28 cellular contexts compared by ENCODE assay signal in the genomic region with DNA sequence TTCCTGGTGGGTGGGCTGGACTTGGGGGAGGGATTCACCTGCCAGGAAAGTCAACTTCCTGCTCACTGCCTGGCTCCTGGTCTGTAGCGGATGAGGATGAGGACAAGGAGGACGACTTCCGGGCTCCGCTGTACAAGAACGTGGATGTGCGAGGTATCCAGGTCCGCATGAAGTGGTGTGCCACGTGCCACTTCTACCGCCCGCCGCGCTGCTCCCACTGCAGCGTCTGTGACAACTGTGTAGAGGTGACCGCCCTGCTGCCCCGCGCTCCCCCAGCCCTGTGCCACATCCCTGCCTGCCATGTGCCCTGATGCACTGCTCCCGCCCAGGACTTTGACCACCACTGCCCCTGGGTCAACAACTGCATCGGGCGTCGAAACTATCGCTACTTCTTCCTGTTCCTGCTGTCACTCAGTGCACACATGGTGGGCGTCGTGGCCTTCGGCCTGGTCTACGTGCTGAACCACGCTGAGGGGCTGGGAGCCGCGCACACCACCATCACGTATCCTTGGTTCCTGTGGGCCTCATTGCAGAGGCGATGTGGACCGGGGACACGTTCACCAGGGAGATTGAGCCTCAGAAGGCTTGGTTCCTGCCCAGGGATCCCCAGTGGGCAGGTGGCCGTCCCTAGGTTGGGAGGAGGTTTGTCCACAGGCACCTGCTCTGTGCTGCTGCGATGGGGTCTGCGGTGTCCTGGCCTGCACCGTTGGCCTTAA. TPM values are rescaled to one million over a fixed set of nuclear protein-coding genes. Genes with fewer than 3 reads are reported as not detected.
"Had no signal": no experiment of that assay in that cellular context is flagged by ENCODE, and none has a peak within 500 bp of the region (broad histone marks: within the 10 kb centered on the region; RNA-seq: fewer than 3 reads in every experiment).

No MANE protein-coding gene starts in this region.

- H3K9me3 ChIP-seq: mucosa of descending colon, spleen, thyroid gland had no signal

- H3K27ac ChIP-seq: spleen, thyroid gland, VCaP had no signal

- DNase-seq: activated CD4-positive, alpha-beta T cell treated with anti-CD3 and anti-CD28 coated beads, Interleukin-2, amount 10 ng/mL, durations not matched to agents 7 days and 5 days; activated CD4-positive, CD25-positive, alpha-beta regulatory T cell treated with anti-CD3 and anti-CD28 coated beads, Interleukin-2, amount 50 U/mL, for 72 hours; activated CD8-positive, alpha-beta memory T cell treated with anti-CD3 and anti-CD28 coated beads, Interleukin-2, amount 10 ng/mL, durations not matched to agents 7 days and 5 days; activated CD8-positive, alpha-beta T cell treated with anti-CD3 and anti-CD28 coated beads for 36 hours; activated gamma-delta T cell; activated naive CD4-positive, alpha-beta T cell treated with anti-CD3 and anti-CD28 coated beads, Interleukin-2, amount 50 U/mL, for 16 hours; activated naive CD8-positive, alpha-beta T cell treated with anti-CD3 and anti-CD28 coated beads, Interleukin-2, amount 50 U/mL, for 24 hours; activated T-cell treated with anti-CD3 and anti-CD28 coated beads for 4 hours; anterior cingulate cortex; caudate nucleus; effector CD8-positive, alpha-beta T cell; hypothalamus; mesendoderm; mucosa of descending colon; nephron progenitor cell; posterior cingulate gyrus; spleen; stimulated activated CD4-positive, alpha-beta T cell treated with anti-CD3 and anti-CD28 coated beads, Interleukin-4, amount 100 ng/mL, for 1 hour; stimulated activated naive CD4-positive, alpha-beta T cell treated with Interleukin-2 at 50 U/mL for 16 hours; substantia nigra; T-cell; thyroid gland had no signal

- ATAC-seq: activated CD8-positive, alpha-beta memory T cell treated with anti-CD3 and anti-CD28 coated beads, Interleukin-2, amount 10 ng/mL, durations not matched to agents 7 days and 5 days; activated CD8-positive, alpha-beta T cell treated with anti-CD3 and anti-CD28 coated beads for 36 hours; activated naive CD8-positive, alpha-beta T cell treated with anti-CD3 and anti-CD28 coated beads, Interleukin-2, amount 50 U/mL, for 24 hours; esophagus mucosa; mucosa of descending colon; T-cell had no signal

- H3K4me3 ChIP-seq: mucosa of descending colon, spleen, thyroid gland had no signal

- H3K9me3 Mint-ChIP-seq: activated CD4-positive, alpha-beta T cell treated with anti-CD3 and anti-CD28 coated beads, Interleukin-2, amount 10 ng/mL, durations not matched to agents 7 days and 5 days; activated CD8-positive, alpha-beta T cell treated with anti-CD3 and anti-CD28 coated beads for 36 hours; activated naive CD8-positive, alpha-beta T cell treated with anti-CD3 and anti-CD28 coated beads, Interleukin-2, amount 50 U/mL, for 24 hours; brain; dendritic cell treated with granulocyte-macrophage colony-stimulating factor and Interleukin-4, amounts not matched to agents 40 ng/mL and 50 ng/mL, for 4 days; nephron progenitor cell; T-cell; T-helper 2 cell treated with Interferon-gamma antibody and Interleukin-4, amounts not matched to agents 5 μg/mL and 100 μg/mL, for 36 hours had no signal

- H3K27me3 ChIP-seq: spleen, thyroid gland had no signal

- H3K36me3 Mint-ChIP-seq: activated CD8-positive, alpha-beta memory T cell treated with anti-CD3 and anti-CD28 coated beads, Interleukin-2, amount 10 ng/mL, durations not matched to agents 7 days and 5 days had no signal

- FAIRE-seq: frontal cortex had no signal

- H3K4me3 Mint-ChIP-seq: activated CD4-positive, alpha-beta T cell treated with anti-CD3 and anti-CD28 coated beads, Interleukin-2, amount 10 ng/mL, durations not matched to agents 7 days and 5 days; activated CD8-positive, alpha-beta memory T cell treated with anti-CD3 and anti-CD28 coated beads, Interleukin-2, amount 10 ng/mL, durations not matched to agents 7 days and 5 days; activated CD8-positive, alpha-beta T cell treated with anti-CD3 and anti-CD28 coated beads for 36 hours; activated naive CD8-positive, alpha-beta T cell treated with anti-CD3 and anti-CD28 coated beads, Interleukin-2, amount 50 U/mL, for 24 hours; brain; dendritic cell treated with granulocyte-macrophage colony-stimulating factor and Interleukin-4, amounts not matched to agents 40 ng/mL and 50 ng/mL, for 4 days; nephron progenitor cell; T-cell; T-helper 2 cell treated with Interferon-gamma antibody and Interleukin-4, amounts not matched to agents 5 μg/mL and 100 μg/mL, for 36 hours had no signal

- H3K27me3 Mint-ChIP-seq: activated CD4-positive, alpha-beta T cell treated with anti-CD3 and anti-CD28 coated beads, Interleukin-2, amount 10 ng/mL, durations not matched to agents 7 days and 5 days; activated CD8-positive, alpha-beta memory T cell treated with anti-CD3 and anti-CD28 coated beads, Interleukin-2, amount 10 ng/mL, durations not matched to agents 7 days and 5 days; activated CD8-positive, alpha-beta T cell treated with anti-CD3 and anti-CD28 coated beads for 36 hours; activated naive CD8-positive, alpha-beta T cell treated with anti-CD3 and anti-CD28 coated beads, Interleukin-2, amount 50 U/mL, for 24 hours; brain; dendritic cell treated with granulocyte-macrophage colony-stimulating factor and Interleukin-4, amounts not matched to agents 40 ng/mL and 50 ng/mL, for 4 days; T-cell had no signal

- H3K27ac Mint-ChIP-seq: activated CD4-positive, alpha-beta T cell treated with anti-CD3 and anti-CD28 coated beads, Interleukin-2, amount 10 ng/mL, durations not matched to agents 7 days and 5 days; activated CD8-positive, alpha-beta memory T cell treated with anti-CD3 and anti-CD28 coated beads, Interleukin-2, amount 10 ng/mL, durations not matched to agents 7 days and 5 days; activated CD8-positive, alpha-beta T cell treated with anti-CD3 and anti-CD28 coated beads for 36 hours; activated naive CD8-positive, alpha-beta T cell treated with anti-CD3 and anti-CD28 coated beads, Interleukin-2, amount 50 U/mL, for 24 hours; dendritic cell treated with granulocyte-macrophage colony-stimulating factor and Interleukin-4, amounts not matched to agents 40 ng/mL and 50 ng/mL, for 4 days; T-cell; T-helper 2 cell treated with Interferon-gamma antibody and Interleukin-4, amounts not matched to agents 5 μg/mL and 100 μg/mL, for 36 hours had no signal

- H3K4me1 Mint-ChIP-seq: activated CD4-positive, alpha-beta T cell treated with anti-CD3 and anti-CD28 coated beads, Interleukin-2, amount 10 ng/mL, durations not matched to agents 7 days and 5 days; nephron progenitor cell had no signal

RNA-seq across cellular contexts. Expression of gene CCDC188, which starts 11.3 kb away (rescaled TPM):
- total RNA-seq: activated CD8-positive, alpha-beta memory T cell treated with anti-CD3 and anti-CD28 coated beads, Interleukin-2, amount 10 ng/mL, durations not matched to agents 7 days and 5 days; activated CD8-positive, alpha-beta T cell treated with anti-CD3 and anti-CD28 coated beads for 36 hours had no signal
